ENCODE assay signal across 1 cellular context in genomic region chr2:215617060-215617824, GRCh38.
A peak's percentile ranks its signal among the peaks of the same experiment; 100 is the strongest.
TF ChIP-seq lines count a peak whose summit lies in the region.

No MANE protein-coding gene starts in this region.

TF ChIP-seq in HepG2, 621 proteins besides CTCF, POLR2A, EP300 and RAD21 (continued from another document and continues in another):
- TF ChIP-seq TFDP2 (CRISPR knock-in tag; IDR thresholded peaks at IDR 0.05) (peak; percentile 68), DR1 (CRISPR knock-in tag; IDR thresholded peaks at IDR 0.05) (no peak), ZFYVE20 (CRISPR knock-in tag; IDR thresholded peaks at IDR 0.05; ENCODE audit: borderline replicate concordance, low read depth) (0 out of 2 replicates have a peak, but pooled peaks have one; percentile 29), HES4 (CRISPR knock-in tag; IDR thresholded peaks at IDR 0.05; ENCODE audit: borderline replicate concordance) (no peak), ZNF776 (CRISPR knock-in tag; IDR thresholded peaks at IDR 0.05) (no peak), GFI1 (CRISPR knock-in tag; IDR thresholded peaks at IDR 0.05; ENCODE audit: borderline replicate concordance) (peak; percentile 92), LRRFIP1 (CRISPR knock-in tag; conservative IDR thresholded peaks at IDR 0.05) (no peak; the same call in 1 of the 2 replicates), IRF9 (CRISPR knock-in tag; IDR thresholded peaks at IDR 0.05; ENCODE audit: borderline replicate concordance) (no peak), NFIB (CRISPR knock-in tag; IDR thresholded peaks at IDR 0.05; ENCODE audit: borderline replicate concordance) (no peak), ZNF3 (CRISPR knock-in tag; IDR thresholded peaks at IDR 0.05) (0 out of 2 replicates have a peak, but pooled peaks have one; percentile 21), PRPF4 (IDR thresholded peaks at IDR 0.05; ENCODE audit: low read depth, low read length, poor library complexity, severe bottlenecking) (no peak), ZNF24 (IDR thresholded peaks at IDR 0.05) (peak; percentile 71; the same call in 1 of the 2 replicates), NONO (IDR thresholded peaks at IDR 0.05) (no peak), NONO (CRISPR knock-in tag; conservative IDR thresholded peaks at IDR 0.05) (peak; percentile 65; the same call in 1 of the 2 replicates), MAX (IDR thresholded peaks at IDR 0.05) (peak; percentile 39; the same call in 1 of the 2 replicates), ZBTB33 (CRISPR knock-in tag; IDR thresholded peaks at IDR 0.05) (no peak), ONECUT2 (CRISPR knock-in tag; IDR thresholded peaks at IDR 0.05) (peak; percentile 87), EHMT2 (IDR thresholded peaks at IDR 0.05; ENCODE audit: borderline replicate concordance, low read depth, low read length) (peak; percentile 91), ZBTB14 (CRISPR knock-in tag; IDR thresholded peaks at IDR 0.05) (no peak), ARHGAP35 (CRISPR knock-in tag; IDR thresholded peaks at IDR 0.05; ENCODE audit: borderline replicate concordance) (no peak), ZSCAN21 (CRISPR knock-in tag; IDR thresholded peaks at IDR 0.05; ENCODE audit: borderline replicate concordance) (0 out of 2 replicates have a peak, but pooled peaks have one; percentile 61), TOE1 (CRISPR knock-in tag; IDR thresholded peaks at IDR 0.05) (peak; percentile 97), ZNF549 (CRISPR knock-in tag; IDR thresholded peaks at IDR 0.05) (no peak), RBAK (CRISPR knock-in tag; IDR thresholded peaks at IDR 0.05) (no peak), HBP1 (CRISPR knock-in tag; IDR thresholded peaks at IDR 0.05; ENCODE audit: low read depth) (no peak), NR2F2 (IDR thresholded peaks at IDR 0.05; ENCODE audit: borderline replicate concordance, low read depth) (peak; percentile 94), ZNF234 (CRISPR knock-in tag; conservative IDR thresholded peaks at IDR 0.05) (no peak), ZNF335 (CRISPR knock-in tag; IDR thresholded peaks at IDR 0.05) (no peak), ZNF12 (CRISPR knock-in tag; IDR thresholded peaks at IDR 0.05) (peak; percentile 100), IKZF5 (CRISPR knock-in tag; IDR thresholded peaks at IDR 0.05) (peak; percentile 80; the same call in 1 of the 2 replicates), ZMYM2 (CRISPR knock-in tag; IDR thresholded peaks at IDR 0.05) (no peak), TBL1XR1 (IDR thresholded peaks at IDR 0.05; ENCODE audit: borderline replicate concordance, low read length, partially characterized antibody) (peak; percentile 71), THAP8 (CRISPR knock-in tag; IDR thresholded peaks at IDR 0.05; ENCODE audit: borderline replicate concordance) (no peak), ZFP82 (CRISPR knock-in tag; IDR thresholded peaks at IDR 0.05; ENCODE audit: borderline replicate concordance) (0 out of 2 replicates have a peak, but pooled peaks have one; percentile 31), TRAFD1 (CRISPR knock-in tag; IDR thresholded peaks at IDR 0.05; ENCODE audit: borderline replicate concordance) (peak; percentile 67; the same call in 1 of the 2 replicates), NAIF1 (CRISPR knock-in tag; IDR thresholded peaks at IDR 0.05; ENCODE audit: borderline replicate concordance) (peak; percentile 76), ZNF142 (CRISPR knock-in tag; IDR thresholded peaks at IDR 0.05) (peak; percentile 64; the same call in 1 of the 2 replicates), ZNF891 (CRISPR knock-in tag; IDR thresholded peaks at IDR 0.05) (no peak), HNRNPH1 (optimal IDR thresholded peaks at IDR 0.05; ENCODE audit: low read depth, low read length) (no peak), GTF3A (CRISPR knock-in tag; conservative IDR thresholded peaks at IDR 0.05) (0 out of 2 replicates have a peak, but pooled peaks have one; percentile 68), CENPBD1 (CRISPR knock-in tag; IDR thresholded peaks at IDR 0.05; ENCODE audit: borderline replicate concordance, low read depth) (0 out of 2 replicates have a peak, but pooled peaks have one; percentile 88)
